9 cellular contexts compared by ENCODE assay signal in genomic region chr18:48997681-48997984, GRCh38. TPM values are rescaled to one million over a fixed set of nuclear protein-coding genes. Genes with fewer than 3 reads are reported as not detected.
A peak's percentile ranks its signal among the peaks of the same experiment; 100 is the strongest.
DNase-seq lines count a peak whose midpoint lies in the region; ATAC-seq and TF ChIP-seq lines count a peak whose summit lies in the region.
"Had no signal": no experiment of that assay in that cellular context is flagged by ENCODE, and none has a peak within 500 bp of the region (broad histone marks: within the 10 kb centered on the region; RNA-seq: fewer than 3 reads in every experiment).

No MANE protein-coding gene starts in this region.

- H3K9ac ChIP-seq in DND-41 (ENCODE audit: low read depth, low read length): no peak overlapping the region
- H3K9ac ChIP-seq in skeletal muscle tissue (ENCODE audit: low read depth in 1 of 3, low read length in 3 of 3): peak overlapping the region in 2 of 3 donors; percentile 38 to 65

- no peak overlapping the region for H2AFZ ChIP-seq in DND-41 (ENCODE audit: low read depth, low read length)

- DNase-seq in DND-41: no peak
- DNase-seq in SJCRH30: no peak
- peak in 1 of 3 donors; percentile 42 for DNase-seq in right cardiac atrium
- DNase-seq in OCI-M2 (lab: John Stamatoyannopoulos, UW; ENCODE audit: unreplicated experiment): no peak
- no peak for DNase-seq in caudate nucleus (lab: John Stamatoyannopoulos, UW)
- no peak for DNase-seq in effector CD8-positive, alpha-beta T cell (lab: John Stamatoyannopoulos, UW)
- DNase-seq: activated gamma-delta T cell treated with Interleukin-2 at 50 U/mL for 16 hours, NCI-H2029 treated with DMSO at 0.1 percent for 48 hours had no signal

- no peak overlapping the region for H3K4me2 ChIP-seq in DND-41 (ENCODE audit: insufficient read depth, low read length)

- H3K4me3 ChIP-seq in DND-41 (ENCODE audit: low read depth in 1 of 2, low read length in 2 of 2): no peak overlapping the region
- H3K4me3 ChIP-seq in SJCRH30: peak overlapping the region; percentile 24
- H3K4me3 ChIP-seq in right cardiac atrium (ENCODE audit: low read length): no peak overlapping the region
- H3K4me3 ChIP-seq in skeletal muscle tissue (ENCODE audit: low read length in 3 of 3): no peak overlapping the region

- H3K27me3 ChIP-seq in DND-41 (ENCODE audit: insufficient read depth, low read length, poor library complexity): no peaks in the 10 kb centered on the region
- H3K27me3 ChIP-seq in SJCRH30: no peaks in the 10 kb centered on the region
- H3K27me3 ChIP-seq in right cardiac atrium (ENCODE audit: control insufficient read depth, insufficient read depth): no peaks in the 10 kb centered on the region
- no peaks in the 10 kb centered on the region for H3K27me3 ChIP-seq in skeletal muscle tissue (ENCODE audit: control insufficient read depth in 3 of 3, insufficient read depth in 3 of 3, low read length in 3 of 3)

- TF ChIP-seq CTCF in DND-41 (IDR thresholded peaks at IDR 0.05; ENCODE audit: borderline replicate concordance, extremely low read depth, low read length, poor library complexity, severe bottlenecking): no peak

- no peaks in the 10 kb centered on the region for H3K36me3 ChIP-seq in DND-41 (ENCODE audit: insufficient read depth, low read length)
- H3K36me3 ChIP-seq in SJCRH30: no peaks in the 10 kb centered on the region
- H3K36me3 ChIP-seq in skeletal muscle tissue (ENCODE audit: control insufficient read depth in 3 of 3, insufficient read depth in 3 of 3, low read length in 3 of 3): no peaks in the 10 kb centered on the region

- intact Hi-C loops in right cardiac atrium (cut with DNase I): no loop called here

- WGBS in right cardiac atrium: 68% methylated on average over 6 of the region's 6 CpGs

- H3K9me3 ChIP-seq in DND-41 (ENCODE audit: insufficient read depth, low read length, severe bottlenecking): no peaks in the 10 kb centered on the region
- H3K9me3 ChIP-seq in SJCRH30 (replicated peaks): no peaks in the 10 kb centered on the region
- no peaks in the 10 kb centered on the region for H3K9me3 ChIP-seq in right cardiac atrium (ENCODE audit: control insufficient read depth, low read length)
- H3K9me3 ChIP-seq in skeletal muscle tissue (ENCODE audit: control insufficient read depth in 3 of 3, low read length in 3 of 3): no peaks in the 10 kb centered on the region

- H3K79me2 ChIP-seq in DND-41 (ENCODE audit: insufficient read depth, low read length): no peaks in the 10 kb centered on the region

- ATAC-seq in DND-41 (ENCODE audit: insufficient read depth, low read depth) (no peak), right cardiac atrium (no peak)

- peak overlapping the region; percentile 24; the same call in 1 of the 2 replicates for H3K27ac ChIP-seq in DND-41 (ENCODE audit: low read length)
- peak overlapping the region; percentile 77 for H3K27ac ChIP-seq in SJCRH30
- H3K27ac ChIP-seq in right cardiac atrium (ENCODE audit: low read length): peak overlapping the region; percentile 87
- peak overlapping the region; percentile 5 for H3K27ac ChIP-seq in skeletal muscle tissue (ENCODE audit: low read depth, low read length)
- no peak overlapping the region for H3K27ac ChIP-seq in caudate nucleus (ENCODE audit: low read depth, low read length)

- H4K20me1 ChIP-seq in DND-41 (ENCODE audit: insufficient read depth, low read length): no peaks in the 10 kb centered on the region

- H3K4me1 ChIP-seq in DND-41 (ENCODE audit: insufficient read depth, low read length) (peaks cover 22% of the 10 kb centered on the region), SJCRH30 (peaks cover 16% of the 10 kb centered on the region; the same call in 1 of the 2 replicates), right cardiac atrium (ENCODE audit: control insufficient read depth, insufficient read depth, low read length) (peaks cover 18% of the 10 kb centered on the region), skeletal muscle tissue (ENCODE audit: control insufficient read depth in 3 of 3, insufficient read depth in 3 of 3, low read length in 3 of 3) (peaks cover 29 to 53% (median 49%) of the 10 kb centered on the region in 3 donors)

RNA-seq across cellular contexts. Expression of gene SMAD7, which starts 46.9 kb away (rescaled TPM):
- 3.0 and 3.2 TPM in 2 replicates for total RNA-seq in SJCRH30 (2014; rRNA removed; shearing (Covaris generic))
- total RNA-seq in right cardiac atrium (10 to 100 TPM; 66.3 to 97.6 (median 94.3) TPM), skeletal muscle tissue (8.9 TPM)
- polyA plus RNA-seq in right cardiac atrium: 34.8 TPM
